Comparison of ENCODE assay signal across 10 cellular contexts in genomic region chr1:159921251-159921650, GRCh38. TPM values are rescaled to one million over a fixed set of nuclear protein-coding genes. Genes with fewer than 3 reads are reported as not detected.
A peak's percentile ranks its signal among the peaks of the same experiment; 100 is the strongest.
DNase-seq lines count a peak whose midpoint lies in the region; ATAC-seq, FAIRE-seq and TF ChIP-seq lines count a peak whose summit lies in the region.
"Had no signal": no experiment of that assay in that cellular context is flagged by ENCODE, and none has a peak within 500 bp of the region (broad histone marks: within the 10 kb centered on the region; RNA-seq: fewer than 3 reads in every experiment).

No MANE protein-coding gene starts in this region.

- peaks cover 8 to 28% of the 10 kb centered on the region in 2 experiments; a peak in 3 of 4 replicates for H3K36me3 ChIP-seq in GM12878 (ENCODE audit: control insufficient read depth in 2 of 2, insufficient read depth in 2 of 2, low read length in 1 of 2)
- H3K36me3 ChIP-seq in testis (ENCODE audit: low read depth, missing control alignments) = no peaks in the 10 kb centered on the region

- FAIRE-seq in GM12878 (lab: Jason Lieb, UNC) = peak; percentile 35

- peak overlapping the region; percentile 95 for H3K27ac Mint-ChIP-seq in activated CD4-positive, alpha-beta T cell treated with anti-CD3 and anti-CD28 coated beads, Interleukin-2, amount 10 ng/mL, durations not matched to agents 7 days and 5 days
- H3K27ac Mint-ChIP-seq in stimulated activated effector memory CD8-positive, alpha-beta T cell treated with anti-CD3 and anti-CD28 coated beads, Interleukin-12 subunit alpha, Interleukin-12 subunit beta, amount 100 ng/mL, for 72 hours = peak overlapping the region; percentile 100

- SMC1A ChIA-PET in GM12878 (lab: Charles Lee; ENCODE audit: uncharacterized antibody, unreplicated experiment) = interaction anchor here (1.4 to 8.1 kb wide), 4 partner anchors 29 to 122 kb away, joined by 3 to 83 read pairs (median 34); no protein-coding TSS in a partner anchor

- no peak overlapping the region for H2AFZ ChIP-seq in GM12878 (ENCODE audit: control insufficient read depth, low read depth, low read length)

- H3K4me3 Mint-ChIP-seq in activated CD4-positive, alpha-beta T cell treated with anti-CD3 and anti-CD28 coated beads, Interleukin-2, amount 10 ng/mL, durations not matched to agents 7 days and 5 days = peak overlapping the region; percentile 89
- peak overlapping the region; percentile 97 for H3K4me3 Mint-ChIP-seq in stimulated activated effector memory CD8-positive, alpha-beta T cell treated with anti-CD3 and anti-CD28 coated beads, Interleukin-12 subunit alpha, Interleukin-12 subunit beta, amount 100 ng/mL, for 72 hours

- H3K4me3 ChIP-seq in GM12878 = peak overlapping the region; percentile 82
- H3K4me3 ChIP-seq in testis = no peak overlapping the region

- H4K20me1 ChIP-seq in GM12878 (ENCODE audit: control insufficient read depth, insufficient read depth) = no peaks in the 10 kb centered on the region

- peaks cover 61% of the 10 kb centered on the region for H3K79me2 ChIP-seq in GM12878 (ENCODE audit: control insufficient read depth, insufficient read depth, low read length)

- DNase-seq in activated CD4-positive, alpha-beta T cell treated with anti-CD3 and anti-CD28 coated beads, Interleukin-2, amount 10 ng/mL, durations not matched to agents 7 days and 5 days = no peak
- no peak for DNase-seq in activated CD4-positive, alpha-beta T cell treated with anti-CD3 and anti-CD28 coated beads for 48 hours
- peak; percentile 69 for DNase-seq in GM12878 (ENCODE audit: low read depth, low spot score)
- no peak for DNase-seq in stimulated activated effector memory CD8-positive, alpha-beta T cell treated with anti-CD3 and anti-CD28 coated beads, Interleukin-12 subunit alpha, Interleukin-12 subunit beta, amount 100 ng/mL, for 72 hours (ENCODE audit: low spot score in 2 of 2)
- DNase-seq in putamen (ENCODE audit: low spot score) = no peak
- DNase-seq in NCI-H2227 (lab: John Stamatoyannopoulos, UW; ENCODE audit: unreplicated experiment) = no peak
- no peak for DNase-seq in testis

- TF ChIP-seq EP300 in GM12878 (IDR thresholded peaks at IDR 0.05; ENCODE audit: borderline replicate concordance in 1 of 2, control insufficient read depth in 1 of 2, low read depth in 2 of 2, low read length in 2 of 2) = 0 out of 4 replicates have a peak, but pooled peaks of 1 of the 2 experiments have one; percentile 7

- ATAC-seq in HG03175 (IDR thresholded peaks at IDR 0.05; ENCODE audit: unreplicated experiment) (peak; percentile 19), GM12878 (peak; percentile 10)
- ATAC-seq in stimulated activated effector memory CD8-positive, alpha-beta T cell treated with anti-CD3 and anti-CD28 coated beads, Interleukin-12 subunit alpha, Interleukin-12 subunit beta, amount 100 ng/mL, for 72 hours = peak; percentile 40

- intact Hi-C loops in GM12878 (cut with micrococcal nuclease; ENCODE audit: unreplicated experiment) (loop anchor here (10.0 kb wide), 1 partner anchor 846 kb away; the partner anchor contains the start of gene AIM2), testis (cut with DNase I; ENCODE audit: low total_unique reads) (no loop called here)

- H3K9me3 ChIP-seq in GM12878 (replicated peaks; ENCODE audit: control insufficient read depth, insufficient read depth, low read length) = no peaks in the 10 kb centered on the region
- H3K9me3 ChIP-seq in testis = no peaks in the 10 kb centered on the region

- H3K27me3 ChIP-seq in GM12878 (replicated peaks in 1 of 2; ENCODE audit: control insufficient read depth in 2 of 2, insufficient read depth in 2 of 2, low read length in 1 of 2) (no peaks in the 10 kb centered on the region), testis (no peaks in the 10 kb centered on the region)

- RAD21 ChIA-PET in GM12878 (lab: Charles Lee; ENCODE audit: unreplicated experiment) = interaction anchor here (1.0 to 7.5 kb wide), 4 partner anchors 11 to 86 kb away, joined by 5 to 94 read pairs (median 16); no protein-coding TSS in a partner anchor

- 0% methylated on average over 1 of the region's 1 CpG for WGBS in GM12878 (ENCODE audit: insufficient coverage, insufficient replicate concordance, low lambda C conversion rate, missing lambda C conversion rate)
- WGBS in testis, 2 donors = 72 to 85% methylated on average over 1 of the region's 1 CpG

- H3K4me1 ChIP-seq in GM12878 (ENCODE audit: control insufficient read depth, insufficient read depth, low read length) (peaks cover 27% of the 10 kb centered on the region), testis (peaks cover 27% of the 10 kb centered on the region)

- TF ChIP-seq POLR2A in GM12878 (IDR thresholded peaks at IDR 0.05; ENCODE audit: low read depth, low read length) (no peak), testis (IDR thresholded peaks at IDR 0.05) (no peak)

- TF ChIP-seq CTCF in GM12878 (IDR thresholded peaks at IDR 0.05 in 2 of 3, conservative IDR thresholded peaks at IDR 0.05 in 1 of 3; ENCODE audit: control insufficient read depth in 2 of 3, extremely low read depth in 1 of 3, insufficient read depth in 1 of 3, low read depth in 3 of 3, low read length in 3 of 3) (no peak), testis (IDR thresholded peaks at IDR 0.05) (no peak)

- in situ Hi-C loops in GM12878 (cut with MboI) = no loop called here

- BruUV-seq in GM12878 (replicated peaks; lab: Mats Ljungman, UMichigan) = no TSS peak

- CTCF ChIA-PET in activated CD4-positive, alpha-beta T cell treated with anti-CD3 and anti-CD28 coated beads, Interleukin-2, amount 10 ng/mL, durations not matched to agents 7 days and 5 days (lab: Charles Lee) = interaction anchor here (1.1 to 1.2 kb wide), 2 partner anchors 122 to 158 kb away, joined by 3 to 4 read pairs; no protein-coding TSS in a partner anchor
- CTCF ChIA-PET in GM12878 (lab: Yijun Ruan, JAX) = interaction anchor here (0.8 to 22.4 kb wide), 10 partner anchors 14 to 124 kb away, joined by 3 to 422 read pairs (median 4); no protein-coding TSS in a partner anchor

- no peaks in the 10 kb centered on the region for H3K27me3 Mint-ChIP-seq in activated CD4-positive, alpha-beta T cell treated with anti-CD3 and anti-CD28 coated beads, Interleukin-2, amount 10 ng/mL, durations not matched to agents 7 days and 5 days

- H3K4me1 Mint-ChIP-seq in activated CD4-positive, alpha-beta T cell treated with anti-CD3 and anti-CD28 coated beads, Interleukin-2, amount 10 ng/mL, durations not matched to agents 7 days and 5 days = peaks cover 71% of the 10 kb centered on the region
- peaks cover 80% of the 10 kb centered on the region for H3K4me1 Mint-ChIP-seq in stimulated activated effector memory CD8-positive, alpha-beta T cell treated with anti-CD3 and anti-CD28 coated beads, Interleukin-12 subunit alpha, Interleukin-12 subunit beta, amount 100 ng/mL, for 72 hours

- peak overlapping the region; percentile 68 for H3K4me2 ChIP-seq in GM12878 (ENCODE audit: control insufficient read depth, insufficient read depth)

- POLR2A ChIA-PET in activated CD4-positive, alpha-beta T cell treated with anti-CD3 and anti-CD28 coated beads, Interleukin-2, amount 10 ng/mL, durations not matched to agents 7 days and 5 days (lab: Charles Lee) = no interaction called here
- POLR2A ChIA-PET in GM12878 (lab: Charles Lee) = interaction anchor here (0.6 to 5.2 kb wide), 5 partner anchors 13 to 284 kb away, joined by 3 to 23 read pairs (median 4); partner anchors contain the start of gene PEA15

- no peaks in the 10 kb centered on the region for H3K9me3 Mint-ChIP-seq in activated CD4-positive, alpha-beta T cell treated with anti-CD3 and anti-CD28 coated beads, Interleukin-2, amount 10 ng/mL, durations not matched to agents 7 days and 5 days
- H3K9me3 Mint-ChIP-seq in stimulated activated effector memory CD8-positive, alpha-beta T cell treated with anti-CD3 and anti-CD28 coated beads, Interleukin-12 subunit alpha, Interleukin-12 subunit beta, amount 100 ng/mL, for 72 hours = no peaks in the 10 kb centered on the region

- H3K27ac ChIP-seq in GM12878 (ENCODE audit: control insufficient read depth, insufficient read depth) (peak overlapping the region; percentile 82), testis (no peak overlapping the region)
- H3K27ac ChIP-seq: VCaP had no signal

- no peak for TF ChIP-seq RAD21 in GM12878 (IDR thresholded peaks at IDR 0.05; ENCODE audit: insufficient read depth, low read depth, low read length)

- H3K9ac ChIP-seq in GM12878 (ENCODE audit: control insufficient read depth, insufficient read depth, low read length) = peak overlapping the region; percentile 84

- H3K36me3 Mint-ChIP-seq in activated CD4-positive, alpha-beta T cell treated with anti-CD3 and anti-CD28 coated beads, Interleukin-2, amount 10 ng/mL, durations not matched to agents 7 days and 5 days (ENCODE audit: low read depth) = peaks cover 62% of the 10 kb centered on the region
- H3K36me3 Mint-ChIP-seq in stimulated activated effector memory CD8-positive, alpha-beta T cell treated with anti-CD3 and anti-CD28 coated beads, Interleukin-12 subunit alpha, Interleukin-12 subunit beta, amount 100 ng/mL, for 72 hours = peaks cover 98% of the 10 kb centered on the region

RNA-seq across cellular contexts. Expression of gene TAGLN2, which starts 4.1 kb away (rescaled TPM):
- 100 to 1,000 TPM; 429 to 461 TPM for total RNA-seq in activated CD4-positive, alpha-beta T cell treated with anti-CD3 and anti-CD28 coated beads, Interleukin-2, amount 10 ng/mL, durations not matched to agents 7 days and 5 days
- 69.9 and 71.0 TPM in 2 replicates for total RNA-seq in GM12878 (2013; cell fraction: nucleolus; rRNA removed)
- 345 and 363 TPM in 2 replicates for total RNA-seq in GM12878 (2014; rRNA removed)
- 152 and 155 TPM in 2 replicates for total RNA-seq in GM12878 (2014; rRNA removed; fragmentation: Illumina TruSeq; extraction: Trizol)
- total RNA-seq in GM12878 (2021) = 340 and 350 TPM in 2 replicates
- 190 TPM for polyA plus RNA-seq in GM12878 (2011; ENCODE audit: low read depth)
- polyA plus RNA-seq in GM12878 (2011; rRNA removed) = 198 and 427 TPM in 2 replicates
- polyA plus RNA-seq in GM12878 (2011; cell fraction: cytosol; rRNA removed) = 602 and 652 TPM in 2 replicates
- 280 and 331 TPM in 2 replicates for polyA plus RNA-seq in GM12878 (2011; cell fraction: nucleus; rRNA removed)
- polyA plus RNA-seq in GM12878 (2012) = 359 and 378 TPM in 2 replicates
- polyA plus RNA-seq in GM12878 (2014; fragmentation: Illumina TruSeq; extraction: Trizol) = 253 and 362 TPM in 2 replicates
- 100 to 1,000 TPM; 216 to 262 TPM for polyA plus RNA-seq in GM12878 (2014; fragmentation: Nextera tagmentation; extraction: Ambion mirVana)
- 415 and 449 TPM in 2 replicates for polyA plus RNA-seq in GM12878 (2014; rRNA removed)
- polyA plus RNA-seq in GM12878 (2016; fragmentation: Nextera tagmentation; extraction: Ambion mirVana) = 100 to 1,000 TPM; 541 to 611 TPM
- 165 and 190 TPM in 2 replicates for polyA minus RNA-seq in GM12878 (2011; rRNA and poly(A)+ RNA removed)
- 81.4 and 86.9 TPM in 2 replicates for polyA minus RNA-seq in GM12878 (2011; cell fraction: cytosol; rRNA and poly(A)+ RNA removed)
- 45.7 and 64.9 TPM in 2 replicates for polyA minus RNA-seq in GM12878 (2011; cell fraction: nucleus; rRNA and poly(A)+ RNA removed)
- total RNA-seq in testis = 100 to 1,000 TPM; 204 to 389 TPM
- polyA plus RNA-seq in testis (ENCODE audit: insufficient read depth, low read depth, low replicate concordance) = 305 TPM

RNA-seq across cellular contexts. Expression of gene CFAP45, which starts 21.3 kb away (rescaled TPM):
- total RNA-seq in activated CD4-positive, alpha-beta T cell treated with anti-CD3 and anti-CD28 coated beads, Interleukin-2, amount 10 ng/mL, durations not matched to agents 7 days and 5 days = under 1 TPM; 0.25 to 0.37 TPM
- total RNA-seq in GM12878 (2013; cell fraction: nucleolus; rRNA removed) = 2.3 and 2.7 TPM in 2 replicates
- total RNA-seq in GM12878 (2014; rRNA removed) (0.33 and 0.56 TPM in 2 replicates), GM12878 (2014; rRNA removed; fragmentation: Illumina TruSeq; extraction: Trizol) (0.72 and 0.78 TPM in 2 replicates), GM12878 (2021) (0.64 and 0.93 TPM in 2 replicates), testis (10 to 100 TPM; 13.0 to 30.4 TPM)
- 1.2 TPM for polyA plus RNA-seq in GM12878 (2011; ENCODE audit: low read depth)
- polyA plus RNA-seq in GM12878 (2011; rRNA removed) (0.69 and 1.1 TPM in 2 replicates), GM12878 (2014; fragmentation: Illumina TruSeq; extraction: Trizol) (0.73 and 0.89 TPM in 2 replicates), GM12878 (2014; fragmentation: Nextera tagmentation; extraction: Ambion mirVana) (under 1 TPM; 0.43 to 0.46 TPM), GM12878 (2014; rRNA removed) (0.82 and 0.91 TPM in 2 replicates), GM12878 (2016; fragmentation: Nextera tagmentation; extraction: Ambion mirVana) (under 1 TPM; 0.58 to 0.91 TPM), testis (ENCODE audit: insufficient read depth, low read depth, low replicate concordance) (59.6 TPM)
- 0.28 and 0.37 TPM in 2 replicates for polyA plus RNA-seq in GM12878 (2011; cell fraction: cytosol; rRNA removed)
- polyA plus RNA-seq in GM12878 (2011; cell fraction: nucleus; rRNA removed) = 1.0 and 1.5 TPM in 2 replicates
- 0.74 and 0.87 TPM in 2 replicates for polyA plus RNA-seq in GM12878 (2012)
- polyA minus RNA-seq in GM12878 (2011; rRNA and poly(A)+ RNA removed) = 0.37 and 0.72 TPM in 2 replicates
- not detected in 2 replicates for polyA minus RNA-seq in GM12878 (2011; cell fraction: cytosol; rRNA and poly(A)+ RNA removed)
- 0.24 and 0.29 TPM in 2 replicates for polyA minus RNA-seq in GM12878 (2011; cell fraction: nucleus; rRNA and poly(A)+ RNA removed)

RNA-seq across cellular contexts. Expression of gene IGSF9, which starts 24.2 kb away (rescaled TPM):
- total RNA-seq in activated CD4-positive, alpha-beta T cell treated with anti-CD3 and anti-CD28 coated beads, Interleukin-2, amount 10 ng/mL, durations not matched to agents 7 days and 5 days = not detected
- not detected in 2 replicates for total RNA-seq in GM12878 (2013; cell fraction: nucleolus; rRNA removed)
- total RNA-seq in GM12878 (2014; rRNA removed) (not detected in 2 replicates), GM12878 (2014; rRNA removed; fragmentation: Illumina TruSeq; extraction: Trizol) (not detected in 2 replicates), GM12878 (2021) (not detected in 2 replicates), testis (10 to 100 TPM in 1 of 2 donors, 1 to 10 TPM in 1; 4.8 to 10.2 TPM)
- polyA plus RNA-seq in GM12878 (2011; ENCODE audit: low read depth) = not detected
- polyA plus RNA-seq in GM12878 (2011; rRNA removed) (not detected in 2 replicates), GM12878 (2014; fragmentation: Illumina TruSeq; extraction: Trizol) (not detected in 2 replicates), GM12878 (2014; fragmentation: Nextera tagmentation; extraction: Ambion mirVana) (not detected), GM12878 (2014; rRNA removed) (0.04 TPM in 1 of 2 replicates, not detected in the other), GM12878 (2016; fragmentation: Nextera tagmentation; extraction: Ambion mirVana) (under 1 TPM in 1 of 2 experiments, not detected in 1; 0.07 TPM), testis (ENCODE audit: insufficient read depth, low read depth, low replicate concordance) (7.9 TPM)
- 0.01 and 0.03 TPM in 2 replicates for polyA plus RNA-seq in GM12878 (2011; cell fraction: cytosol; rRNA removed)
- 0.04 and 0.06 TPM in 2 replicates for polyA plus RNA-seq in GM12878 (2011; cell fraction: nucleus; rRNA removed)
- 0.03 TPM in 1 of 2 replicates, not detected in the other for polyA plus RNA-seq in GM12878 (2012)
- polyA minus RNA-seq in GM12878 (2011; rRNA and poly(A)+ RNA removed) = not detected in 2 replicates
- polyA minus RNA-seq in GM12878 (2011; cell fraction: cytosol; rRNA and poly(A)+ RNA removed) = not detected in 2 replicates
- not detected in 2 replicates for polyA minus RNA-seq in GM12878 (2011; cell fraction: nucleus; rRNA and poly(A)+ RNA removed)

RNA-seq across cellular contexts. Expression of gene SLAMF9, which starts 32.8 kb away (rescaled TPM):
- total RNA-seq in activated CD4-positive, alpha-beta T cell treated with anti-CD3 and anti-CD28 coated beads, Interleukin-2, amount 10 ng/mL, durations not matched to agents 7 days and 5 days = not detected
- total RNA-seq in GM12878 (2013; cell fraction: nucleolus; rRNA removed) = not detected in 2 replicates
- total RNA-seq in GM12878 (2014; rRNA removed) (not detected in 2 replicates), GM12878 (2014; rRNA removed; fragmentation: Illumina TruSeq; extraction: Trizol) (not detected in 2 replicates), GM12878 (2021) (not detected in 2 replicates), testis (1 to 10 TPM in 1 of 2 donors, not detected in 1; 2.0 TPM)
- polyA plus RNA-seq in GM12878 (2011; ENCODE audit: low read depth) = not detected
- polyA plus RNA-seq in GM12878 (2011; rRNA removed) (not detected in 2 replicates), GM12878 (2014; fragmentation: Illumina TruSeq; extraction: Trizol) (not detected in 2 replicates), GM12878 (2014; fragmentation: Nextera tagmentation; extraction: Ambion mirVana) (not detected), GM12878 (2014; rRNA removed) (not detected in 2 replicates), GM12878 (2016; fragmentation: Nextera tagmentation; extraction: Ambion mirVana) (not detected), testis (ENCODE audit: insufficient read depth, low read depth, low replicate concordance) (0.74 TPM)
- polyA plus RNA-seq in GM12878 (2011; cell fraction: cytosol; rRNA removed) = not detected in 2 replicates
- polyA plus RNA-seq in GM12878 (2011; cell fraction: nucleus; rRNA removed) = not detected in 2 replicates
- not detected in 2 replicates for polyA plus RNA-seq in GM12878 (2012)
- not detected in 2 replicates for polyA minus RNA-seq in GM12878 (2011; rRNA and poly(A)+ RNA removed)
- not detected in 2 replicates for polyA minus RNA-seq in GM12878 (2011; cell fraction: cytosol; rRNA and poly(A)+ RNA removed)
- not detected in 2 replicates for polyA minus RNA-seq in GM12878 (2011; cell fraction: nucleus; rRNA and poly(A)+ RNA removed)
- polyA plus RNA-seq: neural cell had no signal

RNA-seq across cellular contexts. Expression of gene VSIG8, which starts 58.8 kb away (rescaled TPM):
- total RNA-seq in activated CD4-positive, alpha-beta T cell treated with anti-CD3 and anti-CD28 coated beads, Interleukin-2, amount 10 ng/mL, durations not matched to agents 7 days and 5 days = not detected
- not detected in 2 replicates for total RNA-seq in GM12878 (2013; cell fraction: nucleolus; rRNA removed)
- total RNA-seq in GM12878 (2014; rRNA removed) (not detected in 2 replicates), GM12878 (2014; rRNA removed; fragmentation: Illumina TruSeq; extraction: Trizol) (not detected in 2 replicates), GM12878 (2021) (not detected in 2 replicates), testis (under 1 TPM; 0.43 to 0.55 TPM)
- not detected for polyA plus RNA-seq in GM12878 (2011; ENCODE audit: low read depth)
- polyA plus RNA-seq in GM12878 (2011; rRNA removed) (not detected in 2 replicates), GM12878 (2014; fragmentation: Illumina TruSeq; extraction: Trizol) (not detected in 2 replicates), GM12878 (2014; fragmentation: Nextera tagmentation; extraction: Ambion mirVana) (not detected), GM12878 (2014; rRNA removed) (not detected in 2 replicates), GM12878 (2016; fragmentation: Nextera tagmentation; extraction: Ambion mirVana) (not detected), testis (ENCODE audit: insufficient read depth, low read depth, low replicate concordance) (not detected)
- not detected in 2 replicates for polyA plus RNA-seq in GM12878 (2011; cell fraction: cytosol; rRNA removed)
- 0.09 TPM in 1 of 2 replicates, not detected in the other for polyA plus RNA-seq in GM12878 (2011; cell fraction: nucleus; rRNA removed)
- polyA plus RNA-seq in GM12878 (2012) = 0.07 TPM in 1 of 2 replicates, not detected in the other
- not detected in 2 replicates for polyA minus RNA-seq in GM12878 (2011; rRNA and poly(A)+ RNA removed)
- polyA minus RNA-seq in GM12878 (2011; cell fraction: cytosol; rRNA and poly(A)+ RNA removed) = not detected in 2 replicates
- not detected in 2 replicates for polyA minus RNA-seq in GM12878 (2011; cell fraction: nucleus; rRNA and poly(A)+ RNA removed)

Comparison
In these comparisons a context has a peak if more than half of its experiments do, and no peak if none do; other contexts are left out.
1. RNA of gene IGSF9, which starts 24.2 kb away (total RNA-seq): 4.8 to 10.2 TPM in testis; not detected in GM12878 and not detected in activated CD4-positive, alpha-beta T cell treated with anti-CD3 and anti-CD28 coated beads, Interleukin-2, amount 10 ng/mL, durations not matched to agents 7 days and 5 days; every median in the first group is over 4 times any median in the second.
2. Peak in every context shown above with its lines, with median percentiles within 50 percentile points of each other: ATAC-seq.